In genomic region chr7:106031271-106032029, GRCh38 we compare ENCODE assay signal across 13 cellular contexts.
DNase-seq lines count a peak whose midpoint lies in the region; ATAC-seq and TF ChIP-seq lines count a peak whose summit lies in the region.
"Had no signal": no experiment of that assay in that cellular context is flagged by ENCODE, and none has a peak within 500 bp of the region (broad histone marks: within the 10 kb centered on the region; RNA-seq: fewer than 3 reads in every experiment).

No MANE protein-coding gene starts in this region.

- H3K9me3 Mint-ChIP-seq in natural killer cell treated with Interleukin-12 subunit alpha and Interleukin-12 subunit beta and Interleukin-15 and Interleukin-18, amount 100 ng/mL, for 72 hours = no peaks in the 10 kb centered on the region
- peaks cover 0 to 5% of the 10 kb centered on the region in 2 donors for H3K9me3 Mint-ChIP-seq in activated naive CD4-positive, alpha-beta T cell treated with anti-CD3 and anti-CD28 coated beads, Interleukin-2, amount 50 U/mL, for 72 hours
- H3K9me3 Mint-ChIP-seq: memory B cell had no signal

- H3K4me1 Mint-ChIP-seq in natural killer cell treated with Interleukin-12 subunit alpha and Interleukin-12 subunit beta and Interleukin-15 and Interleukin-18, amount 100 ng/mL, for 72 hours (ENCODE audit: low read depth in 2 of 2) = no peaks in the 10 kb centered on the region
- H3K4me1 Mint-ChIP-seq: memory B cell had no signal

- DNase-seq in Ammon's horn (ENCODE audit: low spot score) (peak; percentile 78), KBM-7 (peak; percentile 49), RPMI8226 (peak; percentile 62), hypothalamus (lab: John Stamatoyannopoulos, UW) (peak in 31 of 51 donors; percentile 5 to 72 (median 35)), GM13977 (ENCODE audit: low spot score) (no peak), GM03348 (ENCODE audit: low spot score) (no peak)
- no peak for DNase-seq in natural killer cell treated with Interleukin-12 subunit alpha and Interleukin-12 subunit beta and Interleukin-15 and Interleukin-18, amount 100 ng/mL, for 72 hours (ENCODE audit: low spot score)
- no peak for DNase-seq in activated naive CD4-positive, alpha-beta T cell treated with anti-CD3 and anti-CD28 coated beads, Interleukin-2, amount 50 U/mL, for 72 hours (ENCODE audit: low spot score in 2 of 2)
- DNase-seq: activated CD4-positive, alpha-beta T cell treated with anti-CD3 and anti-CD28 coated beads, Interleukin-2, amount 50 U/mL, for 4 hours; Caco-2; transverse colon had no signal

- H3K4me3 Mint-ChIP-seq in natural killer cell treated with Interleukin-12 subunit alpha and Interleukin-12 subunit beta and Interleukin-15 and Interleukin-18, amount 100 ng/mL, for 72 hours = no peak overlapping the region
- H3K4me3 Mint-ChIP-seq: memory B cell had no signal

- H3K27ac Mint-ChIP-seq in natural killer cell treated with Interleukin-12 subunit alpha and Interleukin-12 subunit beta and Interleukin-15 and Interleukin-18, amount 100 ng/mL, for 72 hours = no peak overlapping the region
- no peak overlapping the region for H3K27ac Mint-ChIP-seq in activated naive CD4-positive, alpha-beta T cell treated with anti-CD3 and anti-CD28 coated beads, Interleukin-2, amount 50 U/mL, for 72 hours
- H3K27ac Mint-ChIP-seq: memory B cell had no signal

- ATAC-seq in natural killer cell treated with Interleukin-12 subunit alpha and Interleukin-12 subunit beta and Interleukin-15 and Interleukin-18, amount 100 ng/mL, for 72 hours = no peak
- ATAC-seq in activated naive CD4-positive, alpha-beta T cell treated with anti-CD3 and anti-CD28 coated beads, Interleukin-2, amount 50 U/mL, for 72 hours = no peak
- ATAC-seq: HCT116 had no signal

- in situ Hi-C loops in KBM-7 (cut with MboI; ENCODE audit: low pct_unique_long_range_greater_than_20kb, low sequenced_read_pairs) (loop anchor here (25.0 kb wide), 1 partner anchor 369 kb away; no protein-coding TSS in a partner anchor), GM13977 (cut with MboI; ENCODE audit: low pct_unique_long_range_greater_than_20kb, low sequenced_read_pairs, unreplicated experiment) (no loop called here)

- peaks cover 35 to 41% of the 10 kb centered on the region in 2 donors for H3K27me3 Mint-ChIP-seq in natural killer cell treated with Interleukin-12 subunit alpha and Interleukin-12 subunit beta and Interleukin-15 and Interleukin-18, amount 100 ng/mL, for 72 hours

- H3K36me3 Mint-ChIP-seq in natural killer cell treated with Interleukin-12 subunit alpha and Interleukin-12 subunit beta and Interleukin-15 and Interleukin-18, amount 100 ng/mL, for 72 hours = no peaks in the 10 kb centered on the region
- H3K36me3 Mint-ChIP-seq in activated naive CD4-positive, alpha-beta T cell treated with anti-CD3 and anti-CD28 coated beads, Interleukin-2, amount 50 U/mL, for 72 hours = no peaks in the 10 kb centered on the region
- H3K36me3 Mint-ChIP-seq: memory B cell had no signal

- TF ChIP-seq CTCF in GM13977 (IDR thresholded peaks at IDR 0.05; ENCODE audit: extremely low read depth, insufficient read depth, missing control alignments) = no peak

Comparison
In these comparisons a context has a peak if more than half of its experiments do, and no peak if none do; other contexts are left out.
1. DNase-seq: peak in Ammon's horn (single experiment), KBM-7 (single experiment), RPMI8226 (single experiment) and hypothalamus (31 of 51); none in GM13977 (single experiment), GM03348 (single experiment), natural killer cell treated with Interleukin-12 subunit alpha and Interleukin-12 subunit beta and Interleukin-15 and Interleukin-18, amount 100 ng/mL, for 72 hours (single experiment) and activated naive CD4-positive, alpha-beta T cell treated with anti-CD3 and anti-CD28 coated beads, Interleukin-2, amount 50 U/mL, for 72 hours (0 of 2).